Comparison of ENCODE assay signal across 22 cellular contexts in genomic region chr5:83357621-83358231, GRCh38.
A peak's percentile ranks its signal among the peaks of the same experiment; 100 is the strongest.
DNase-seq lines count a peak whose midpoint lies in the region; ATAC-seq and TF ChIP-seq lines count a peak whose summit lies in the region.
"Had no signal": no experiment of that assay in that cellular context is flagged by ENCODE, and none has a peak within 500 bp of the region (broad histone marks: within the 10 kb centered on the region; RNA-seq: fewer than 3 reads in every experiment).

No MANE protein-coding gene starts in this region.

- H3K36me3 Mint-ChIP-seq in type B pancreatic cell: no peaks in the 10 kb centered on the region

- H3K4me3 ChIP-seq in GM06990 (replicated peaks; ENCODE audit: low read depth, low read length): no peak overlapping the region
- H3K4me3 ChIP-seq: BLaER1, MG63, Peyer's patch had no signal

- no peak overlapping the region for H3K27ac Mint-ChIP-seq in type B pancreatic cell
- H3K27ac Mint-ChIP-seq: CD8-positive, alpha-beta T cell had no signal

- TF ChIP-seq CTCF in GM06990 (IDR thresholded peaks at IDR 0.05; ENCODE audit: insufficient read depth, low read length, poor library complexity, severe bottlenecking) (no peak), type B pancreatic cell (conservative IDR thresholded peaks at IDR 0.05) (no peak)

- no peaks in the 10 kb centered on the region for H3K4me1 Mint-ChIP-seq in type B pancreatic cell (ENCODE audit: unreplicated experiment)

- H3K4me3 Mint-ChIP-seq in type B pancreatic cell: no peak overlapping the region
- H3K4me3 Mint-ChIP-seq: CD8-positive, alpha-beta T cell had no signal

- intact Hi-C loops in head of caudate nucleus (cut with DNase I): no loop called here

- DNase-seq in GM06990 (ENCODE audit: extremely low read depth, insufficient read length): peak; percentile 59
- DNase-seq in SK-MEL-5 (ENCODE audit: low read depth, low spot score): peak; percentile 79
- no peak for DNase-seq in head of caudate nucleus
- no peak for DNase-seq in type B pancreatic cell (ENCODE audit: extremely low spot score, unreplicated experiment)
- no peak for DNase-seq in DMS79 treated with DMSO at 0.1 percent for 48 hours (lab: John Stamatoyannopoulos, UW)
- DNase-seq in stimulated activated CD4-positive, alpha-beta T cell treated with anti-CD3 and anti-CD28 coated beads, Interleukin-12 subunit alpha, Interleukin-12 subunit beta, amount 100 ng/mL, for 4 hours: no peak
- DNase-seq: CD8-positive, alpha-beta T cell; GF-D8; Karpas-422; MG63; NCI-H1092 treated with DMSO at 0.1 percent for 48 hours; NCI-H1694 treated with DMSO at 0.1 percent for 48 hours; NCI-H2107; NCI-H2227 treated with DMSO at 0.1 percent for 48 hours; NCI-H524; Peyer's patch; SK-N-SH; T-helper 1 cell had no signal

- no peaks in the 10 kb centered on the region for H3K36me3 ChIP-seq in GM06990 (ENCODE audit: control insufficient read depth, insufficient read depth, low read length)
- H3K36me3 ChIP-seq: BLaER1, MG63, Peyer's patch had no signal

- no peaks in the 10 kb centered on the region for H3K9me3 Mint-ChIP-seq in type B pancreatic cell

- no peaks in the 10 kb centered on the region for H3K27me3 Mint-ChIP-seq in type B pancreatic cell

- H3K27me3 ChIP-seq in GM06990 (replicated peaks; ENCODE audit: control insufficient read depth, insufficient read depth, low read length): no peaks in the 10 kb centered on the region
- H3K27me3 ChIP-seq: BLaER1, MG63, Peyer's patch had no signal

- peak; percentile 66 for ATAC-seq in GM21360 (IDR thresholded peaks at IDR 0.05; ENCODE audit: unreplicated experiment)
- ATAC-seq in HG02884 (IDR thresholded peaks at IDR 0.05; ENCODE audit: unreplicated experiment): peak; percentile 54
- ATAC-seq: CD8-positive, alpha-beta T cell; Right ventricle myocardium inferior had no signal

- in situ Hi-C loops in SK-MEL-5 (cut with HindIII; ENCODE audit: low pct_unique_long_range_greater_than_20kb, low sequenced_read_pairs): no loop called here

Comparison
In these comparisons a context has a peak if more than half of its experiments do, and no peak if none do; other contexts are left out.
1. DNase-seq: peak in GM06990 (single experiment) and SK-MEL-5 (single experiment); none in head of caudate nucleus (0 of 42), type B pancreatic cell (single experiment), DMS79 treated with DMSO at 0.1 percent for 48 hours (single experiment) and stimulated activated CD4-positive, alpha-beta T cell treated with anti-CD3 and anti-CD28 coated beads, Interleukin-12 subunit alpha, Interleukin-12 subunit beta, amount 100 ng/mL, for 4 hours (single experiment).